ENCODE assay signal across 8 cellular contexts in genomic region chr1:206489980-206490534, GRCh38. TPM values are rescaled to one million over a fixed set of nuclear protein-coding genes. Genes with fewer than 3 reads are reported as not detected.
DNase-seq lines count a peak whose midpoint lies in the region; ATAC-seq and TF ChIP-seq lines count a peak whose summit lies in the region.

No MANE protein-coding gene starts in this region.

- intact Hi-C loops in OCI-LY7 (cut with micrococcal nuclease; ENCODE audit: unreplicated experiment), result loop anchor here (1.0 kb wide), 2 partner anchors 55 to 93 kb away; no protein-coding TSS in a partner anchor

- H3K27ac Mint-ChIP-seq in nephron, result peak overlapping the region in 1 of 3 experiments; percentile 87

- ATAC-seq in esophagus mucosa (peak; percentile 87), HG03025 (IDR thresholded peaks at IDR 0.05; ENCODE audit: low FRiP score, unreplicated experiment) (no peak)

- no peak overlapping the region for H3K27ac ChIP-seq in OCI-LY7 (ENCODE audit: low read depth, low read length, poor library complexity, severe bottlenecking)
- no peak overlapping the region for H3K27ac ChIP-seq in suprapubic skin

- BruUV-seq in OCI-LY7 (replicated peaks; lab: Mats Ljungman, UMichigan), result no TSS peak

- TF ChIP-seq CTCF in OCI-LY7 (conservative IDR thresholded peaks at IDR 0.05; ENCODE audit: low read length) (peak; percentile 93), nephron (IDR thresholded peaks at IDR 0.05; ENCODE audit: unreplicated experiment in 3 of 3) (peak; percentile 94 to 97 (median 95)), suprapubic skin (IDR thresholded peaks at IDR 0.05) (peak; percentile 77 to 94)

- H3K27me3 Mint-ChIP-seq in nephron (ENCODE audit: low read depth), result peaks cover 9% of the 10 kb centered on the region

- peaks cover 28% of the 10 kb centered on the region for H3K4me1 Mint-ChIP-seq in nephron

- H3K36me3 Mint-ChIP-seq in nephron (ENCODE audit: low read depth), result peaks cover 3% of the 10 kb centered on the region

- CTCF ChIA-PET in OCI-LY7 (lab: Charles Lee; ENCODE audit: unreplicated experiment), result interaction anchor here (0.9 to 1.1 kb wide), 4 partner anchors 20 to 176 kb away, joined by 3 to 4 read pairs (median 4); partner anchors contain the start of gene IKBKE

- H3K9me3 Mint-ChIP-seq in nephron, result no peaks in the 10 kb centered on the region

- DNase-seq in ELR (ENCODE audit: low read depth), result peak; percentile 80
- peak; percentile 86 for DNase-seq in HK-2 (ENCODE audit: unreplicated experiment)
- peak; percentile 75 for DNase-seq in OCI-LY7 (ENCODE audit: low spot score)
- peak; percentile 72 for DNase-seq in activated T-cell treated with anti-CD3 and anti-CD28 coated beads for 48 hours (ENCODE audit: low read depth)
- DNase-seq in suprapubic skin (ENCODE audit: low spot score in 2 of 2), result peak in 1 of 2 donors; percentile 80

- TF ChIP-seq POLR2A in suprapubic skin (IDR thresholded peaks at IDR 0.05), result no peak

- peaks cover 4% of the 10 kb centered on the region for H3K4me1 ChIP-seq in OCI-LY7 (ENCODE audit: insufficient read depth, low read length, poor library complexity, severe bottlenecking)
- peaks cover 8% of the 10 kb centered on the region for H3K4me1 ChIP-seq in suprapubic skin

- no peaks in the 10 kb centered on the region for H3K79me2 ChIP-seq in OCI-LY7 (ENCODE audit: insufficient read depth, low read depth, low read length)

- H2AFZ ChIP-seq in OCI-LY7 (ENCODE audit: low read length), result no peak overlapping the region

- H3K4me3 Mint-ChIP-seq in nephron, result peak overlapping the region in 1 of 3 experiments; percentile 16

- no peak for TF ChIP-seq EP300 in suprapubic skin (IDR thresholded peaks at IDR 0.05)

- POLR2A ChIA-PET in OCI-LY7 (lab: Charles Lee), result interaction anchor here (0.7 to 1.2 kb wide), 2 partner anchors 65 to 70 kb away, joined by 3 to 4 read pairs; no protein-coding TSS in a partner anchor

- WGBS in suprapubic skin, result 75% methylated on average over 7 of the region's 14 CpGs

- no peaks in the 10 kb centered on the region for H3K9me2 ChIP-seq in OCI-LY7 (ENCODE audit: insufficient read depth, low read length)

- H3K4me2 ChIP-seq in OCI-LY7 (ENCODE audit: low read length), result no peak overlapping the region

- H4K20me1 ChIP-seq in OCI-LY7 (ENCODE audit: insufficient read depth, low read length), result 0 out of 2 replicates have a peak, but pooled peaks cover 2% of the 10 kb centered on the region

- H3K4me3 ChIP-seq in OCI-LY7 (ENCODE audit: low read depth, low read length, poor library complexity, severe bottlenecking) (no peak overlapping the region), suprapubic skin (no peak overlapping the region)

- H3K36me3 ChIP-seq in OCI-LY7 (ENCODE audit: insufficient read depth, low read length), result peaks cover 58% of the 10 kb centered on the region
- H3K36me3 ChIP-seq in suprapubic skin, result peaks cover 55% of the 10 kb centered on the region

- H3K9me3 ChIP-seq in OCI-LY7 (ENCODE audit: low read length) (no peaks in the 10 kb centered on the region), suprapubic skin (no peaks in the 10 kb centered on the region)

- no peaks in the 10 kb centered on the region for H3K27me3 ChIP-seq in suprapubic skin

RNA-seq across cellular contexts. Expression of gene RASSF5, which starts 17.3 kb away (rescaled TPM):
- total RNA-seq in OCI-LY7 (2014; rRNA removed; shearing (Covaris generic)), result 19.8 and 21.4 TPM in 2 replicates
- total RNA-seq in OCI-LY7 (2022), result 25.7 and 30.0 TPM in 2 replicates
- total RNA-seq in esophagus mucosa, result 38.7 TPM
- total RNA-seq in suprapubic skin, result 10 to 100 TPM; 34.8 to 74.5 (median 64.9) TPM

RNA-seq across cellular contexts. Expression of gene IKBKE, which starts 19.8 kb away (rescaled TPM):
- total RNA-seq in OCI-LY7 (2014; rRNA removed; shearing (Covaris generic)), result 23.8 and 23.9 TPM in 2 replicates
- total RNA-seq in OCI-LY7 (2022) (34.4 and 38.5 TPM in 2 replicates), esophagus mucosa (14.2 TPM), suprapubic skin (10 to 100 TPM in 3 of 4 donors, 1 to 10 TPM in 1; 5.7 to 27.0 (median 17.4) TPM)
